Comparison of ENCODE assay signal across 8 cellular contexts in genomic region chr1:113784104-113784779, GRCh38. TPM values are rescaled to one million over a fixed set of nuclear protein-coding genes. Genes with fewer than 3 reads are reported as not detected.
A peak's percentile ranks its signal among the peaks of the same experiment; 100 is the strongest.
DNase-seq lines count a peak whose midpoint lies in the region; ATAC-seq, FAIRE-seq and TF ChIP-seq lines count a peak whose summit lies in the region.

No MANE protein-coding gene starts in this region.

- H3K27ac Mint-ChIP-seq in CD8-positive, alpha-beta T cell: peak overlapping the region; percentile 86
- H3K27ac Mint-ChIP-seq in astrocyte (ENCODE audit: unreplicated experiment): no peak overlapping the region

- H3K9me3 Mint-ChIP-seq in CD8-positive, alpha-beta T cell: no peaks in the 10 kb centered on the region
- H3K9me3 Mint-ChIP-seq in astrocyte (ENCODE audit: unreplicated experiment): no peaks in the 10 kb centered on the region

- peak overlapping the region; percentile 38 for H3K27ac ChIP-seq in CD8-positive, alpha-beta T cell (ENCODE audit: low read depth, low read length)
- H3K27ac ChIP-seq in astrocyte (ENCODE audit: low read depth, low read length): no peak overlapping the region

- no peaks in the 10 kb centered on the region for H3K36me3 ChIP-seq in CD8-positive, alpha-beta T cell (ENCODE audit: insufficient read depth, low read length)
- H3K36me3 ChIP-seq in astrocyte (ENCODE audit: insufficient read depth, low read length) (no peaks in the 10 kb centered on the region), HAP-1 (replicated peaks) (no peaks in the 10 kb centered on the region; the same call in 1 of the 2 replicates)

- DNase-seq in CD8-positive, alpha-beta T cell: no peak
- peak; percentile 41 for DNase-seq in astrocyte (ENCODE audit: low read depth)
- peak; percentile 21 to 24 for DNase-seq in stimulated activated CD4-positive, alpha-beta T cell treated with anti-CD3 and anti-CD28 coated beads, Interleukin-2, amount 100 ng/mL, for 24 hours
- no peak for DNase-seq in GM10248 (ENCODE audit: extremely low spot score)
- DNase-seq in NCI-H2227 (lab: John Stamatoyannopoulos, UW; ENCODE audit: unreplicated experiment): no peak
- no peak for DNase-seq in HAP-1 (ENCODE audit: low spot score in 2 of 2)

- TF ChIP-seq CTCF in CD8-positive, alpha-beta T cell (IDR thresholded peaks at IDR 0.05): no peak
- TF ChIP-seq CTCF in astrocyte (IDR thresholded peaks at IDR 0.05; ENCODE audit: insufficient read depth, low read depth, low read length) (no peak), GM10248 (IDR thresholded peaks at IDR 0.05; ENCODE audit: control extremely low read depth, extremely low read depth, low read depth, missing control alignments) (no peak)

- no peaks in the 10 kb centered on the region for H3K27me3 ChIP-seq in CD8-positive, alpha-beta T cell (ENCODE audit: insufficient read depth, low read length)
- H3K27me3 ChIP-seq in astrocyte (ENCODE audit: insufficient read depth, low read length): no peaks in the 10 kb centered on the region
- H3K27me3 ChIP-seq in HAP-1 (ENCODE audit: low read depth): no peaks in the 10 kb centered on the region

- no peaks in the 10 kb centered on the region for H3K27me3 Mint-ChIP-seq in CD8-positive, alpha-beta T cell (ENCODE audit: low read depth)
- H3K27me3 Mint-ChIP-seq in astrocyte (ENCODE audit: low read depth, unreplicated experiment): no peaks in the 10 kb centered on the region

- intact Hi-C loops in CD8-positive, alpha-beta T cell (cut with DNase I, micrococcal nuclease): loop anchor here in 1 of 2 experiments (2.0 to 10.0 kb wide), 2 partner anchors 27 to 1159 kb away; no protein-coding TSS in a partner anchor

- H3K79me2 ChIP-seq in astrocyte (ENCODE audit: insufficient read depth, low read length): peaks cover 94% of the 10 kb centered on the region

- in situ Hi-C loops in HAP-1 (cut with MboI; ENCODE audit: low sequenced_read_pairs): no loop called here

- peaks cover 41% of the 10 kb centered on the region for H3K4me1 Mint-ChIP-seq in CD8-positive, alpha-beta T cell (ENCODE audit: low read depth)
- peaks cover 22% of the 10 kb centered on the region for H3K4me1 Mint-ChIP-seq in astrocyte (ENCODE audit: low read depth, unreplicated experiment)

- CTCF ChIA-PET in CD8-positive, alpha-beta T cell (lab: Charles Lee): interaction anchor here (0.9 kb wide), 1 partner anchor 27 kb away, joined by 3 read pairs; no protein-coding TSS in a partner anchor
- CTCF ChIA-PET in GM10248 (lab: Yijun Ruan, JAX): interaction anchor here (1.2 to 3.1 kb wide), 8 partner anchors 8 to 712 kb away, joined by 3 to 9 read pairs (median 6); partner anchors contain the start of gene HIPK1

- POLR2A ChIA-PET in CD8-positive, alpha-beta T cell (lab: Charles Lee): interaction anchor here (0.7 to 2.1 kb wide), 6 partner anchors 8 to 162 kb away, joined by 3 to 17 read pairs (median 5); partner anchors contain the start of genes PHTF1 and RSBN1
- POLR2A ChIA-PET in GM10248 (lab: Yijun Ruan, JAX): interaction anchor here (0.5 to 1.1 kb wide), 2 partner anchors 25 to 140 kb away, joined by 3 to 6 read pairs; no protein-coding TSS in a partner anchor

- H3K4me1 ChIP-seq in CD8-positive, alpha-beta T cell (ENCODE audit: insufficient read depth, low read length): peaks cover 64% of the 10 kb centered on the region
- H3K4me1 ChIP-seq in astrocyte (ENCODE audit: insufficient read depth, low read length) (peaks cover 5% of the 10 kb centered on the region), HAP-1 (no peaks in the 10 kb centered on the region; the same call in 1 of the 2 replicates)

- peak overlapping the region; percentile 20 for H3K4me3 ChIP-seq in CD8-positive, alpha-beta T cell (ENCODE audit: low read depth, low read length)
- H3K4me3 ChIP-seq in astrocyte (ENCODE audit: insufficient read depth, low read depth, low read length) (no peak overlapping the region), HAP-1 (no peak overlapping the region)

- peaks cover 7% of the 10 kb centered on the region for H3K36me3 Mint-ChIP-seq in CD8-positive, alpha-beta T cell
- peaks cover 3% of the 10 kb centered on the region for H3K36me3 Mint-ChIP-seq in astrocyte (ENCODE audit: low read depth, unreplicated experiment)

- no peak overlapping the region for H3K4me2 ChIP-seq in astrocyte (ENCODE audit: low read length)

- no peak overlapping the region for H3K9ac ChIP-seq in astrocyte (ENCODE audit: low read length)

- H3K9me3 ChIP-seq in CD8-positive, alpha-beta T cell (ENCODE audit: low read length): no peaks in the 10 kb centered on the region
- H3K9me3 ChIP-seq in astrocyte (ENCODE audit: insufficient read depth, low read depth, low read length): no peaks in the 10 kb centered on the region
- no peaks in the 10 kb centered on the region for H3K9me3 ChIP-seq in HAP-1

- H3K4me3 Mint-ChIP-seq in CD8-positive, alpha-beta T cell: peak overlapping the region; percentile 61
- H3K4me3 Mint-ChIP-seq in astrocyte (ENCODE audit: unreplicated experiment): no peak overlapping the region

- peak; percentile 37 for ATAC-seq in CD8-positive, alpha-beta T cell
- ATAC-seq in GM19455 (IDR thresholded peaks at IDR 0.05; ENCODE audit: unreplicated experiment) (peak; percentile 57), HG03439 (IDR thresholded peaks at IDR 0.05; ENCODE audit: unreplicated experiment) (peak; percentile 61)

- no peak overlapping the region for H2AFZ ChIP-seq in astrocyte (ENCODE audit: low read depth, low read length)

- peaks cover 41% of the 10 kb centered on the region for H4K20me1 ChIP-seq in astrocyte (ENCODE audit: insufficient read depth, low read length)

- no peak for FAIRE-seq in astrocyte (lab: Jason Lieb, UNC)

RNA-seq across cellular contexts. Expression of gene PHTF1, which starts 25.0 kb away (rescaled TPM):
- 1 to 10 TPM; 4.4 to 5.4 TPM for total RNA-seq in CD8-positive, alpha-beta T cell
- total RNA-seq in astrocyte: 31.5 and 36.4 TPM in 2 replicates

RNA-seq across cellular contexts. Expression of gene RSBN1, which starts 28.0 kb away (rescaled TPM):
- 10 to 100 TPM; 36.8 to 37.6 TPM for total RNA-seq in CD8-positive, alpha-beta T cell
- total RNA-seq in astrocyte: 10.6 and 10.8 TPM in 2 replicates

Comparison
In these comparisons a context has a peak if more than half of its experiments do, and no peak if none do; other contexts are left out.
1. DNase-seq: peak in astrocyte (single experiment) and stimulated activated CD4-positive, alpha-beta T cell treated with anti-CD3 and anti-CD28 coated beads, Interleukin-2, amount 100 ng/mL, for 24 hours (2 of 2); none in CD8-positive, alpha-beta T cell (0 of 7), GM10248 (single experiment), NCI-H2227 (single experiment) and HAP-1 (0 of 2).
2. Peak in every context shown above with its lines, with median percentiles within 50 percentile points of each other: ATAC-seq.